In the genomic region with DNA sequence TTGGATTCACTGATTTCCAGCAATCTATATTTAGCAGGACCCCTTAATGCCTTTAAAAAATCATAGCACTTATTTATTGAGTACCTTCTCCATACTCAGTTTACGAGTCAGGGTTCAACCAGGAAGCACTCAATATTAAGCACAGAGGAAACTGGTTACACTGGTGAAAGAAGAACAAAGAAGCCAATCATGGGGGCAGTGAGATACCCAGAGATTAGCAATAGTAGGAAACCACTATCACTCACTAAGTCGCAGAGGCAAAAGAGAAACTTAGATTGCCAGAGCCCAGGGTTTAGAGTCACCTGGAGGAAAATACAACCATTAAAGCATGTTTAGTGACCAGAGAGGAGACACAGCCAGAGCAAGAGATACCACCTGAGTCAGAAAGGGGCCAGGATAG, we compare ENCODE assay signal across 18 cellular contexts.
"Had no signal": no experiment of that assay in that cellular context is flagged by ENCODE, and none has a peak within 500 bp of the region (broad histone marks: within the 10 kb centered on the region; RNA-seq: fewer than 3 reads in every experiment).

No MANE protein-coding gene starts in this region.

- ATAC-seq: left lobe of liver; natural killer cell; psoas muscle; right cardiac atrium; stimulated activated naive B cell treated with anti-CD40 and anti-IgM and Interleukin-4, amounts not matched to agents 10 μg/mL and 1 μg/mL and 100 μg/mL, for 72 hours; upper lobe of right lung had no signal

- H3K4me3 Mint-ChIP-seq: memory B cell; natural killer cell; neural crest cell; stimulated activated naive B cell treated with anti-CD40 and anti-IgM and Interleukin-4, amounts not matched to agents 10 μg/mL and 1 μg/mL and 100 μg/mL, for 72 hours; stimulated activated naive CD8-positive, alpha-beta T cell treated with anti-CD3 and anti-CD28 coated beads, Interleukin-15, Interleukin-2, amounts not matched to agents 100 ng/mL and 50 ng/mL, for 24 hours had no signal

- H3K27me3 ChIP-seq: spleen, tibial nerve, upper lobe of right lung, uterus had no signal

- H3K27ac Mint-ChIP-seq: memory B cell; natural killer cell; stimulated activated naive B cell treated with anti-CD40 and anti-IgM and Interleukin-4, amounts not matched to agents 10 μg/mL and 1 μg/mL and 100 μg/mL, for 72 hours; stimulated activated naive CD8-positive, alpha-beta T cell treated with anti-CD3 and anti-CD28 coated beads, Interleukin-15, Interleukin-2, amounts not matched to agents 100 ng/mL and 50 ng/mL, for 24 hours had no signal

- H3K9me3 Mint-ChIP-seq: memory B cell; natural killer cell; stimulated activated naive B cell treated with anti-CD40 and anti-IgM and Interleukin-4, amounts not matched to agents 10 μg/mL and 1 μg/mL and 100 μg/mL, for 72 hours; stimulated activated naive CD8-positive, alpha-beta T cell treated with anti-CD3 and anti-CD28 coated beads, Interleukin-15, Interleukin-2, amounts not matched to agents 100 ng/mL and 50 ng/mL, for 24 hours had no signal

- H3K27ac ChIP-seq: psoas muscle, skin epidermis, spleen, thoracic aorta, tibial nerve, upper lobe of right lung, uterus had no signal

- H3K4me1 Mint-ChIP-seq: memory B cell; neural crest cell; stimulated activated naive B cell treated with anti-CD40 and anti-IgM and Interleukin-4, amounts not matched to agents 10 μg/mL and 1 μg/mL and 100 μg/mL, for 72 hours had no signal

- H3K9me3 ChIP-seq: psoas muscle, spleen, thoracic aorta, tibial nerve, upper lobe of right lung, uterus had no signal

- H3K4me1 ChIP-seq: psoas muscle, spleen, tibial nerve, upper lobe of right lung, uterus had no signal

- H3K36me3 Mint-ChIP-seq: memory B cell; natural killer cell; stimulated activated naive B cell treated with anti-CD40 and anti-IgM and Interleukin-4, amounts not matched to agents 10 μg/mL and 1 μg/mL and 100 μg/mL, for 72 hours had no signal

- DNase-seq: cortex of kidney; natural killer cell; psoas muscle; right cardiac atrium; spleen; stimulated activated CD4-positive, alpha-beta T cell treated with anti-CD3 and anti-CD28 coated beads, Interleukin-15, amount 100 ng/mL, for 24 hours; stimulated activated CD4-positive, alpha-beta T cell treated with anti-CD3 and anti-CD28 coated beads, Interleukin-2, amount 100 ng/mL, for 48 hours; stimulated activated naive B cell treated with anti-CD40 and anti-IgM and Interleukin-4, amounts not matched to agents 10 μg/mL and 1 μg/mL and 100 μg/mL, for 72 hours; upper lobe of right lung; uterus had no signal

- H3K4me3 ChIP-seq: lung, psoas muscle, skin epidermis, spleen, thoracic aorta, tibial nerve, upper lobe of right lung, uterus had no signal

- H3K36me3 ChIP-seq: spleen, thoracic aorta, tibial nerve, upper lobe of right lung, uterus had no signal

- H3K27me3 Mint-ChIP-seq: memory B cell; stimulated activated naive CD8-positive, alpha-beta T cell treated with anti-CD3 and anti-CD28 coated beads, Interleukin-15, Interleukin-2, amounts not matched to agents 100 ng/mL and 50 ng/mL, for 24 hours had no signal
